ENCODE assay signal across 1 cellular context in the genomic region with DNA sequence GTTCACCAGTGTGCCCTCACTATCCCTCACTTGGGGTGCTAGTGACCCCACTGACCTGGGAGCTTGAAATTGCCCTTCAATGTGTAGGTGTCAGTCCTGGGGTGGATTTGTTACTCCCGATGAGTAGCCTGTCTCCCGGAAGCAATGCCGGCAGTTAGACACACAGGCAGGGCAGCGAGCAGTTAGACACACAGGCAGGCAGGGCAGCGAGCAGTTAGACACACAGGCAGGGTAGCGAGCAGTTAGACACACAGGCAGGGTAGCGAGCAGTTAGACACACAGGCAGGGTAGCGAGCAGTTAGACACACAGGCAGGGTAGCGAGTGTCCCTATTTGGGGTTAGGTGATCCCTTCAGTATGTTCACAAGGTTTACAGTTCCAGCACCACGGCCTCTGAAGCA.
TF ChIP-seq lines count a peak whose summit lies in the region.

No MANE protein-coding gene starts in this region.

TF ChIP-seq in IMR-90, 13 proteins besides CTCF, POLR2A, EP300 and RAD21:
- TF ChIP-seq CHD1 (IDR thresholded peaks at IDR 0.05; ENCODE audit: low read depth, low read length): no peak
- no peak for TF ChIP-seq FOS (IDR thresholded peaks at IDR 0.05; ENCODE audit: low read depth, low read length)
- no peak for TF ChIP-seq NFE2L2 (IDR thresholded peaks at IDR 0.05; ENCODE audit: low read depth, low read length)
- TF ChIP-seq MAFK (IDR thresholded peaks at IDR 0.05; ENCODE audit: low read depth, low read length): no peak
- TF ChIP-seq BHLHE40 (IDR thresholded peaks at IDR 0.05; ENCODE audit: low read depth, low read length): no peak
- TF ChIP-seq RCOR1 (IDR thresholded peaks at IDR 0.05; ENCODE audit: insufficient replicate concordance, low read length): no peak
- TF ChIP-seq, protein P1, sequence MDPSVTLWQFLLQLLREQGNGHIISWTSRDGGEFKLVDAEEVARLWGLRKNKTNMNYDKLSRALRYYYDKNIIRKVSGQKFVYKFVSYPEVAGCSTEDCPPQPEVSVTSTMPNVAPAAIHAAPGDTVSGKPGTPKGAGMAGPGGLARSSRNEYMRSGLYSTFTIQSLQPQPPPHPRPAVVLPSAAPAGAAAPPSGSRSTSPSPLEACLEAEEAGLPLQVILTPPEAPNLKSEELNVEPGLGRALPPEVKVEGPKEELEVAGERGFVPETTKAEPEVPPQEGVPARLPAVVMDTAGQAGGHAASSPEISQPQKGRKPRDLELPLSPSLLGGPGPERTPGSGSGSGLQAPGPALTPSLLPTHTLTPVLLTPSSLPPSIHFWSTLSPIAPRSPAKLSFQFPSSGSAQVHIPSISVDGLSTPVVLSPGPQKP (IDR thresholded peaks at IDR 0.05; ENCODE audit: borderline replicate concordance, low read depth, low read length): no peak
- TF ChIP-seq RFX5 (IDR thresholded peaks at IDR 0.05; ENCODE audit: low read depth, low read length): no peak
- TF ChIP-seq MXI1 (IDR thresholded peaks at IDR 0.05; ENCODE audit: borderline replicate concordance, low read depth, low read length): no peak
- no peak for TF ChIP-seq MAZ (IDR thresholded peaks at IDR 0.05; ENCODE audit: borderline replicate concordance, low read depth, low read length)
- TF ChIP-seq CEBPB (IDR thresholded peaks at IDR 0.05; ENCODE audit: low read depth, low read length): no peak
- TF ChIP-seq, protein P2, sequence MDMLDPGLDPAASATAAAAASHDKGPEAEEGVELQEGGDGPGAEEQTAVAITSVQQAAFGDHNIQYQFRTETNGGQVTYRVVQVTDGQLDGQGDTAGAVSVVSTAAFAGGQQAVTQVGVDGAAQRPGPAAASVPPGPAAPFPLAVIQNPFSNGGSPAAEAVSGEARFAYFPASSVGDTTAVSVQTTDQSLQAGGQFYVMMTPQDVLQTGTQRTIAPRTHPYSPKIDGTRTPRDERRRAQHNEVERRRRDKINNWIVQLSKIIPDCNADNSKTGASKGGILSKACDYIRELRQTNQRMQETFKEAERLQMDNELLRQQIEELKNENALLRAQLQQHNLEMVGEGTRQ (IDR thresholded peaks at IDR 0.05; ENCODE audit: low read depth, low read length): no peak
- no peak for TF ChIP-seq SMC3 (IDR thresholded peaks at IDR 0.05; ENCODE audit: low read depth, low read length)
